ENCODE assay signal across 1 cellular context in the genomic region with DNA sequence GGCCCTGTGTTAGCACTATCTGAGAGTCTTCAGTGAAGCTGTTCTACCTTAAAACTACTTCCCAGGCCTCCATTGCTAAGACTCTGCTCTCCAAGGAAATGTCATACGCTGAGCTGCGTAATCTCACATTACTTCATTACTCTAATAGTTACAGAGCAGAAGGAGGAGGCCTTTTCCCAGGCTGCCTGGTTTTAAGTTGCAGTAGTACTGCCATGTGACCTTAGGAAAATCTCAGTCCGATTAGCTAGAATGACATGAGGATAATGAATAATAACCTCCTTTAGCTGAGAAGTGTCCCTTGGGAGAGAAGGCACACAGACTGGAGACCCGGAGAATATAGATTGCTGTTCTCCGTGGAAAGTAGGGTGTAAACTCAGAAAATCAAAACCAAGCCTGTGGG.
TF ChIP-seq lines count a peak whose summit lies in the region.

No MANE protein-coding gene starts in this region.

TF ChIP-seq in GM23338, 12 proteins besides CTCF, POLR2A, EP300 and RAD21 (continued from another document):
- TF ChIP-seq, protein P1, sequence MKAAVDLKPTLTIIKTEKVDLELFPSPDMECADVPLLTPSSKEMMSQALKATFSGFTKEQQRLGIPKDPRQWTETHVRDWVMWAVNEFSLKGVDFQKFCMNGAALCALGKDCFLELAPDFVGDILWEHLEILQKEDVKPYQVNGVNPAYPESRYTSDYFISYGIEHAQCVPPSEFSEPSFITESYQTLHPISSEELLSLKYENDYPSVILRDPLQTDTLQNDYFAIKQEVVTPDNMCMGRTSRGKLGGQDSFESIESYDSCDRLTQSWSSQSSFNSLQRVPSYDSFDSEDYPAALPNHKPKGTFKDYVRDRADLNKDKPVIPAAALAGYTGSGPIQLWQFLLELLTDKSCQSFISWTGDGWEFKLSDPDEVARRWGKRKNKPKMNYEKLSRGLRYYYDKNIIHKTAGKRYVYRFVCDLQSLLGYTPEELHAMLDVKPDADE (IDR thresholded peaks at IDR 0.05): no peak
- TF ChIP-seq ZNF114 (CRISPR knock-in tag; IDR thresholded peaks at IDR 0.05) (no peak), STAT1 (IDR thresholded peaks at IDR 0.05; ENCODE audit: unreplicated experiment) (no peak)
- TF ChIP-seq, protein P2, sequence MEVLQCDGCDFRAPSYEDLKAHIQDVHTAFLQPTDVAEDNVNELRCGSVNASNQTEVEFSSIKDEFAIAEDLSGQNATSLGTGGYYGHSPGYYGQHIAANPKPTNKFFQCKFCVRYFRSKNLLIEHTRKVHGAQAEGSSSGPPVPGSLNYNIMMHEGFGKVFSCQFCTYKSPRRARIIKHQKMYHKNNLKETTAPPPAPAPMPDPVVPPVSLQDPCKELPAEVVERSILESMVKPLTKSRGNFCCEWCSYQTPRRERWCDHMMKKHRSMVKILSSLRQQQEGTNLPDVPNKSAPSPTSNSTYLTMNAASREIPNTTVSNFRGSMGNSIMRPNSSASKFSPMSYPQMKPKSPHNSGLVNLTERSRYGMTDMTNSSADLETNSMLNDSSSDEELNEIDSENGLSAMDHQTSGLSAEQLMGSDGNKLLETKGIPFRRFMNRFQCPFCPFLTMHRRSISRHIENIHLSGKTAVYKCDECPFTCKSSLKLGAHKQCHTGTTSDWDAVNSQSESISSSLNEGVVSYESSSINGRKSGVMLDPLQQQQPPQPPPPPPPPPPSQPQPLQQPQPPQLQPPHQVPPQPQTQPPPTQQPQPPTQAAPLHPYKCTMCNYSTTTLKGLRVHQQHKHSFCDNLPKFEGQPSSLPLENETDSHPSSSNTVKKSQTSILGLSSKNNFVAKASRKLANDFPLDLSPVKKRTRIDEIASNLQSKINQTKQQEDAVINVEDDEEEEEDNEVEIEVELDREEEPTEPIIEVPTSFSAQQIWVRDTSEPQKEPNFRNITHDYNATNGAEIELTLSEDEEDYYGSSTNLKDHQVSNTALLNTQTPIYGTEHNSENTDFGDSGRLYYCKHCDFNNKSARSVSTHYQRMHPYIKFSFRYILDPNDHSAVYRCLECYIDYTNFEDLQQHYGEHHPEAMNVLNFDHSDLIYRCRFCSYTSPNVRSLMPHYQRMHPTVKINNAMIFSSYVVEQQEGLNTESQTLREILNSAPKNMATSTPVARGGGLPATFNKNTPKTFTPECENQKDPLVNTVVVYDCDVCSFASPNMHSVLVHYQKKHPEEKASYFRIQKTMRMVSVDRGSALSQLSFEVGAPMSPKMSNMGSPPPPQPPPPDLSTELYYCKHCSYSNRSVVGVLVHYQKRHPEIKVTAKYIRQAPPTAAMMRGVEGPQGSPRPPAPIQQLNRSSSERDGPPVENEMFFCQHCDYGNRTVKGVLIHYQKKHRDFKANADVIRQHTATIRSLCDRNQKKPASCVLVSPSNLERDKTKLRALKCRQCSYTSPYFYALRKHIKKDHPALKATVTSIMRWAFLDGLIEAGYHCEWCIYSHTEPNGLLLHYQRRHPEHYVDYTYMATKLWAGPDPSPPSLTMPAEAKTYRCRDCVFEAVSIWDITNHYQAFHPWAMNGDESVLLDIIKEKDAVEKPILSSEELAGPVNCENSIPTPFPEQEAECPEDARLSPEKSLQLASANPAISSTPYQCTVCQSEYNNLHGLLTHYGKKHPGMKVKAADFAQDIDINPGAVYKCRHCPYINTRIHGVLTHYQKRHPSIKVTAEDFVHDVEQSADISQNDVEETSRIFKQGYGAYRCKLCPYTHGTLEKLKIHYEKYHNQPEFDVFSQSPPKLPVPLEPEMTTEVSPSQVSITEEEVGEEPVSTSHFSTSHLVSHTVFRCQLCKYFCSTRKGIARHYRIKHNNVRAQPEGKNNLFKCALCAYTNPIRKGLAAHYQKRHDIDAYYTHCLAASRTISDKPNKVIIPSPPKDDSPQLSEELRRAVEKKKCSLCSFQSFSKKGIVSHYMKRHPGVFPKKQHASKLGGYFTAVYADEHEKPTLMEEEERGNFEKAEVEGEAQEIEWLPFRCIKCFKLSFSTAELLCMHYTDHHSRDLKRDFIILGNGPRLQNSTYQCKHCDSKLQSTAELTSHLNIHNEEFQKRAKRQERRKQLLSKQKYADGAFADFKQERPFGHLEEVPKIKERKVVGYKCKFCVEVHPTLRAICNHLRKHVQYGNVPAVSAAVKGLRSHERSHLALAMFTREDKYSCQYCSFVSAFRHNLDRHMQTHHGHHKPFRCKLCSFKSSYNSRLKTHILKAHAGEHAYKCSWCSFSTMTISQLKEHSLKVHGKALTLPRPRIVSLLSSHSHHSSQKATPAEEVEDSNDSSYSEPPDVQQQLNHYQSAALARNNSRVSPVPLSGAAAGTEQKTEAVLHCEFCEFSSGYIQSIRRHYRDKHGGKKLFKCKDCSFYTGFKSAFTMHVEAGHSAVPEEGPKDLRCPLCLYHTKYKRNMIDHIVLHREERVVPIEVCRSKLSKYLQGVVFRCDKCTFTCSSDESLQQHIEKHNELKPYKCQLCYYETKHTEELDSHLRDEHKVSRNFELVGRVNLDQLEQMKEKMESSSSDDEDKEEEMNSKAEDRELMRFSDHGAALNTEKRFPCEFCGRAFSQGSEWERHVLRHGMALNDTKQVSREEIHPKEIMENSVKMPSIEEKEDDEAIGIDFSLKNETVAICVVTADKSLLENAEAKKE (CRISPR knock-in tag; IDR thresholded peaks at IDR 0.05): no peak
